Comparison of ENCODE assay signal across 11 cellular contexts in genomic region chr13:113123226-113124150, GRCh38. TPM values are rescaled to one million over a fixed set of nuclear protein-coding genes. Genes with fewer than 3 reads are reported as not detected.
DNase-seq lines count a peak whose midpoint lies in the region; ATAC-seq, FAIRE-seq and TF ChIP-seq lines count a peak whose summit lies in the region.
"Had no signal": no experiment of that assay in that cellular context is flagged by ENCODE, and none has a peak within 500 bp of the region (broad histone marks: within the 10 kb centered on the region; RNA-seq: fewer than 3 reads in every experiment).

No MANE protein-coding gene starts in this region.

- no peaks in the 10 kb centered on the region for H3K36me3 ChIP-seq in A673 (ENCODE audit: insufficient read depth, low read length, poor library complexity, severe bottlenecking)
- no peaks in the 10 kb centered on the region for H3K36me3 ChIP-seq in GM23338 (ENCODE audit: insufficient read depth)
- no peaks in the 10 kb centered on the region for H3K36me3 ChIP-seq in GM12878 (ENCODE audit: control insufficient read depth in 2 of 2, insufficient read depth in 2 of 2, low read length in 1 of 2)
- peaks cover 0 to 3% of the 10 kb centered on the region in 2 experiments for H3K36me3 ChIP-seq in mesenchymal stem cell (ENCODE audit: control insufficient read depth in 1 of 2, insufficient read depth in 2 of 2, low read depth in 1 of 2, low read length in 2 of 2)
- H3K36me3 ChIP-seq: neutrophil had no signal

- H2BK120ac ChIP-seq in mesenchymal stem cell (ENCODE audit: low read depth, low read length) = no peak overlapping the region

- peak; percentile 46 for TF ChIP-seq CTCF in A673 (conservative IDR thresholded peaks at IDR 0.05; ENCODE audit: low read depth, low read length)
- TF ChIP-seq CTCF in GM23338 (conservative IDR thresholded peaks at IDR 0.05; ENCODE audit: low read depth in 2 of 2) = peak; percentile 47 to 79
- 0 out of 6 replicates have a peak, but pooled peaks of 2 of the 3 experiments have one; percentile 8 to 13 for TF ChIP-seq CTCF in GM12878 (IDR thresholded peaks at IDR 0.05 in 2 of 3, conservative IDR thresholded peaks at IDR 0.05 in 1 of 3; ENCODE audit: control insufficient read depth in 2 of 3, extremely low read depth in 1 of 3, insufficient read depth in 1 of 3, low read depth in 3 of 3, low read length in 3 of 3)

- H3K4ac ChIP-seq in mesenchymal stem cell (ENCODE audit: low read depth in 1 of 2, low read length in 2 of 2) = no peak overlapping the region

- H2AFZ ChIP-seq in GM23338 (peak overlapping the region; percentile 78), GM12878 (ENCODE audit: control insufficient read depth, low read depth, low read length) (no peak overlapping the region), mesenchymal stem cell (ENCODE audit: low read depth, low read length) (no peak overlapping the region)

- H3K27ac Mint-ChIP-seq in GM23338 = no peak overlapping the region
- H3K27ac Mint-ChIP-seq: stimulated activated effector memory CD8-positive, alpha-beta T cell treated with anti-CD3 and anti-CD28 coated beads, Interleukin-12 subunit alpha, Interleukin-12 subunit beta, amount 100 ng/mL, for 72 hours had no signal

- no peak overlapping the region; the same call in 2 of the 3 replicates for H3K4me3 Mint-ChIP-seq in GM23338
- H3K4me3 Mint-ChIP-seq: stimulated activated effector memory CD8-positive, alpha-beta T cell treated with anti-CD3 and anti-CD28 coated beads, Interleukin-12 subunit alpha, Interleukin-12 subunit beta, amount 100 ng/mL, for 72 hours had no signal

- SMC1A ChIA-PET in GM12878 (lab: Charles Lee; ENCODE audit: uncharacterized antibody, unreplicated experiment) = no interaction called here

- no peak overlapping the region for H3K4me2 ChIP-seq in GM23338
- no peak overlapping the region for H3K4me2 ChIP-seq in GM12878 (ENCODE audit: control insufficient read depth, insufficient read depth)
- peak overlapping the region; percentile 41 for H3K4me2 ChIP-seq in mesenchymal stem cell (ENCODE audit: low read length, poor library complexity, severe bottlenecking)

- H3K4me3 ChIP-seq in A673 (ENCODE audit: low read depth, low read length, poor library complexity, severe bottlenecking) = no peak overlapping the region
- no peak overlapping the region for H3K4me3 ChIP-seq in GM23338
- no peak overlapping the region for H3K4me3 ChIP-seq in GM12878
- H3K4me3 ChIP-seq in mesenchymal stem cell (ENCODE audit: insufficient read depth in 1 of 2, low read depth in 1 of 2, low read length in 2 of 2) = peak overlapping the region in 1 of 2 experiments; percentile 66

- BruUV-seq in A673 (replicated peaks; lab: Mats Ljungman, UMichigan) (no TSS peak), GM12878 (replicated peaks; lab: Mats Ljungman, UMichigan) (no TSS peak)

- TF ChIP-seq EP300 in GM12878 (IDR thresholded peaks at IDR 0.05; ENCODE audit: borderline replicate concordance in 1 of 2, control insufficient read depth in 1 of 2, low read depth in 2 of 2, low read length in 2 of 2) = no peak

- H3F3A ChIP-seq in GM23338 (replicated peaks; ENCODE audit: low read depth) = no peaks in the 10 kb centered on the region

- no peaks in the 10 kb centered on the region for H3K27me3 ChIP-seq in A673 (replicated peaks; ENCODE audit: insufficient read depth, low read depth, low read length, poor library complexity)
- no peaks in the 10 kb centered on the region for H3K27me3 ChIP-seq in GM23338 (ENCODE audit: insufficient read depth)
- no peaks in the 10 kb centered on the region for H3K27me3 ChIP-seq in GM12878 (replicated peaks in 1 of 2; ENCODE audit: control insufficient read depth in 2 of 2, insufficient read depth in 2 of 2, low read length in 1 of 2)
- peaks cover 16 to 36% of the 10 kb centered on the region in 2 experiments for H3K27me3 ChIP-seq in mesenchymal stem cell (ENCODE audit: control insufficient read depth in 1 of 2, insufficient read depth in 1 of 2, low read length in 2 of 2)

- in situ Hi-C loops in GM12878 (cut with MboI) = no loop called here

- H3K23ac ChIP-seq in mesenchymal stem cell (ENCODE audit: low read length in 2 of 2) = no peak overlapping the region

- peaks cover 11% of the 10 kb centered on the region for H3K4me1 Mint-ChIP-seq in GM23338

- H2BK12ac ChIP-seq in mesenchymal stem cell (ENCODE audit: low read length in 2 of 2) = no peak overlapping the region

- TF ChIP-seq POLR2A in GM12878 (IDR thresholded peaks at IDR 0.05; ENCODE audit: low read depth, low read length) = no peak

- POLR2A ChIA-PET in A673 (lab: Charles Lee; ENCODE audit: low non-redundant PET) = no interaction called here
- POLR2A ChIA-PET in GM12878 (lab: Charles Lee) = no interaction called here

- no peak overlapping the region for H3K14ac ChIP-seq in mesenchymal stem cell (ENCODE audit: low read length in 2 of 2)

- RAD21 ChIA-PET in GM12878 (lab: Charles Lee; ENCODE audit: unreplicated experiment) = no interaction called here

- H2BK5ac ChIP-seq in mesenchymal stem cell (ENCODE audit: low read depth, low read length, poor library complexity, severe bottlenecking) = no peak overlapping the region

- no peaks in the 10 kb centered on the region for H3K9me3 ChIP-seq in A673 (ENCODE audit: low read depth, low read length, poor library complexity, severe bottlenecking)
- H3K9me3 ChIP-seq in GM12878 (replicated peaks; ENCODE audit: control insufficient read depth, insufficient read depth, low read length) = no peaks in the 10 kb centered on the region
- no peaks in the 10 kb centered on the region for H3K9me3 ChIP-seq in mesenchymal stem cell (ENCODE audit: control insufficient read depth, low read length)
- H3K9me3 ChIP-seq: neutrophil had no signal

- no peaks in the 10 kb centered on the region for H3K9me3 Mint-ChIP-seq in GM23338
- H3K9me3 Mint-ChIP-seq: stimulated activated effector memory CD8-positive, alpha-beta T cell treated with anti-CD3 and anti-CD28 coated beads, Interleukin-12 subunit alpha, Interleukin-12 subunit beta, amount 100 ng/mL, for 72 hours had no signal

- no peak overlapping the region for H2AK5ac ChIP-seq in mesenchymal stem cell (ENCODE audit: low read length, severe bottlenecking)

- H3K9me2 ChIP-seq in GM23338 (ENCODE audit: insufficient read depth) = no peaks in the 10 kb centered on the region

- no peaks in the 10 kb centered on the region; the same call in 2 of the 3 replicates for H3K36me3 Mint-ChIP-seq in GM23338 (ENCODE audit: low read depth)
- H3K36me3 Mint-ChIP-seq: stimulated activated effector memory CD8-positive, alpha-beta T cell treated with anti-CD3 and anti-CD28 coated beads, Interleukin-12 subunit alpha, Interleukin-12 subunit beta, amount 100 ng/mL, for 72 hours had no signal

- DNase-seq in A673 (ENCODE audit: low spot score) = no peak
- DNase-seq in GM23338 (ENCODE audit: low spot score) = peak; percentile 50
- DNase-seq in GM12878 (ENCODE audit: low read depth, low spot score) = no peak
- DNase-seq in mesenchymal stem cell = no peak
- DNase-seq in NCI-H2081 treated with DMSO at 0.1 percent for 48 hours (lab: John Stamatoyannopoulos, UW) = no peak
- DNase-seq in AML-193 (lab: John Stamatoyannopoulos, UW) = no peak
- no peak for DNase-seq in NCI-H2107 (lab: John Stamatoyannopoulos, UW)

- FAIRE-seq in GM12878 (lab: Jason Lieb, UNC) = no peak

- H3K27ac ChIP-seq in A673 (ENCODE audit: low read depth, low read length, poor library complexity, severe bottlenecking) = no peak overlapping the region
- H3K27ac ChIP-seq in GM23338 (ENCODE audit: low read depth) = no peak overlapping the region
- no peak overlapping the region for H3K27ac ChIP-seq in GM12878 (ENCODE audit: control insufficient read depth, insufficient read depth)
- no peak overlapping the region for H3K27ac ChIP-seq in mesenchymal stem cell (ENCODE audit: low read length, poor library complexity, severe bottlenecking)
- H3K27ac ChIP-seq: neutrophil had no signal

- CTCF ChIA-PET in A673 (lab: Charles Lee) (no interaction called here), GM12878 (lab: Yijun Ruan, JAX) (no interaction called here)

- H3K4me1 ChIP-seq in A673 (ENCODE audit: insufficient read depth, low read length, poor library complexity, severe bottlenecking) = no peaks in the 10 kb centered on the region
- H3K4me1 ChIP-seq in GM23338 (ENCODE audit: insufficient read depth) = no peaks in the 10 kb centered on the region
- H3K4me1 ChIP-seq in GM12878 (ENCODE audit: control insufficient read depth, insufficient read depth, low read length) = no peaks in the 10 kb centered on the region
- peaks cover 9% of the 10 kb centered on the region for H3K4me1 ChIP-seq in mesenchymal stem cell (ENCODE audit: control insufficient read depth, insufficient read depth, low read depth, low read length)

- H2BK15ac ChIP-seq in mesenchymal stem cell (ENCODE audit: low read depth, poor library complexity, severe bottlenecking) = no peak overlapping the region

- H4K91ac ChIP-seq in mesenchymal stem cell (ENCODE audit: low read length) = no peak overlapping the region

- no peak overlapping the region for H3K9ac ChIP-seq in GM12878 (ENCODE audit: control insufficient read depth, insufficient read depth, low read length)
- peak overlapping the region; percentile 60 for H3K9ac ChIP-seq in mesenchymal stem cell (ENCODE audit: low read length)

- peaks cover 12% of the 10 kb centered on the region for H3K27me3 Mint-ChIP-seq in GM23338 (ENCODE audit: insufficient read depth, low read depth, poor library complexity)

- no peak overlapping the region for H4K8ac ChIP-seq in mesenchymal stem cell (ENCODE audit: low read length)

- WGBS in GM12878 (ENCODE audit: insufficient coverage, insufficient replicate concordance, low lambda C conversion rate, missing lambda C conversion rate) = 29% methylated on average over 25 of the region's 26 CpGs
- WGBS in mesenchymal stem cell = 91% methylated on average over 26 of the region's 26 CpGs

- H3K79me1 ChIP-seq in mesenchymal stem cell (replicated peaks; ENCODE audit: low read length, poor library complexity, severe bottlenecking) = no peaks in the 10 kb centered on the region

- peak; percentile 63 for ATAC-seq in GM23338
- no peak; the same call in 2 of the 3 replicates for ATAC-seq in GM12878
- ATAC-seq in GM18873 (IDR thresholded peaks at IDR 0.05; ENCODE audit: low FRiP score, unreplicated experiment) = no peak
- ATAC-seq: stimulated activated effector memory CD8-positive, alpha-beta T cell treated with anti-CD3 and anti-CD28 coated beads, Interleukin-12 subunit alpha, Interleukin-12 subunit beta, amount 100 ng/mL, for 72 hours had no signal

- H4K20me1 ChIP-seq in GM23338 (replicated peaks; ENCODE audit: insufficient read depth) (no peaks in the 10 kb centered on the region), GM12878 (ENCODE audit: control insufficient read depth, insufficient read depth) (no peaks in the 10 kb centered on the region)

- intact Hi-C loops in A673 (cut with micrococcal nuclease; ENCODE audit: unreplicated experiment) = no loop called here
- intact Hi-C loops in GM12878 (cut with micrococcal nuclease; ENCODE audit: unreplicated experiment) = loop anchor here (10.0 kb wide), 1 partner anchor 179 kb away; no protein-coding TSS in a partner anchor

- H3K79me2 ChIP-seq in GM23338 (replicated peaks; ENCODE audit: insufficient read depth) = no peaks in the 10 kb centered on the region
- H3K79me2 ChIP-seq in GM12878 (ENCODE audit: control insufficient read depth, insufficient read depth, low read length) = no peaks in the 10 kb centered on the region

- H3K18ac ChIP-seq in mesenchymal stem cell (ENCODE audit: low read depth in 1 of 2, low read length in 2 of 2) = no peak overlapping the region

- TF ChIP-seq RAD21 in GM12878 (IDR thresholded peaks at IDR 0.05; ENCODE audit: insufficient read depth, low read depth, low read length) = no peak

RNA-seq across cellular contexts. Expression of gene F10, which starts 0.9 kb away (rescaled TPM):
- not detected in 2 replicates for total RNA-seq in A673 (2021)
- 0.76 and 1.0 TPM in 2 replicates for total RNA-seq in GM23338 (2014; rRNA removed; shearing (Covaris generic))
- 1.6 and 1.7 TPM in 2 replicates for polyA plus RNA-seq in GM23338 (2016; fragmentation: Nextera tagmentation; extraction: Ambion mirVana)
- total RNA-seq in GM12878 (2013; cell fraction: nucleolus; rRNA removed) = not detected in 2 replicates
- not detected in 2 replicates for total RNA-seq in GM12878 (2014; rRNA removed)
- not detected in 2 replicates for total RNA-seq in GM12878 (2014; rRNA removed; fragmentation: Illumina TruSeq; extraction: Trizol)
- total RNA-seq in GM12878 (2021) = not detected in 2 replicates
- polyA plus RNA-seq in GM12878 (2011; ENCODE audit: low read depth) = not detected
- polyA plus RNA-seq in GM12878 (2011; rRNA removed) = not detected in 2 replicates
- polyA plus RNA-seq in GM12878 (2011; cell fraction: cytosol; rRNA removed) = not detected in 2 replicates
- polyA plus RNA-seq in GM12878 (2011; cell fraction: nucleus; rRNA removed) = not detected in 2 replicates
- 0.14 TPM in 1 of 2 replicates, not detected in the other for polyA plus RNA-seq in GM12878 (2012)
- polyA plus RNA-seq in GM12878 (2014; fragmentation: Illumina TruSeq; extraction: Trizol) = not detected in 2 replicates
- polyA plus RNA-seq in GM12878 (2014; fragmentation: Nextera tagmentation; extraction: Ambion mirVana) = not detected
- not detected in 2 replicates for polyA plus RNA-seq in GM12878 (2014; rRNA removed)
- not detected for polyA plus RNA-seq in GM12878 (2016; fragmentation: Nextera tagmentation; extraction: Ambion mirVana)
- polyA minus RNA-seq in GM12878 (2011; rRNA and poly(A)+ RNA removed) = not detected in 2 replicates
- not detected in 2 replicates for polyA minus RNA-seq in GM12878 (2011; cell fraction: cytosol; rRNA and poly(A)+ RNA removed)
- not detected in 2 replicates for polyA minus RNA-seq in GM12878 (2011; cell fraction: nucleus; rRNA and poly(A)+ RNA removed)
- 1.4 TPM for polyA plus RNA-seq in mesenchymal stem cell (2013, experiment 1 of 2)
- polyA plus RNA-seq in mesenchymal stem cell (2013, experiment 2 of 2) = 1.3 TPM
- total RNA-seq: activated CD8-positive, alpha-beta memory T cell treated with anti-CD3 and anti-CD28 coated beads for 36 hours had no signal

RNA-seq across cellular contexts. Expression of gene F7, which starts 17.9 kb away (rescaled TPM):
- total RNA-seq in A673 (2021) (not detected in 2 replicates), GM12878 (2014; rRNA removed) (not detected in 2 replicates), GM12878 (2014; rRNA removed; fragmentation: Illumina TruSeq; extraction: Trizol) (not detected in 2 replicates), GM12878 (2021) (not detected in 2 replicates)
- total RNA-seq in GM23338 (2014; rRNA removed; shearing (Covaris generic)) = 0.16 and 0.24 TPM in 2 replicates
- polyA plus RNA-seq in GM23338 (2016; fragmentation: Nextera tagmentation; extraction: Ambion mirVana) (0.16 and 0.21 TPM in 2 replicates), GM12878 (2011; rRNA removed) (not detected in 2 replicates), GM12878 (2014; fragmentation: Illumina TruSeq; extraction: Trizol) (not detected in 2 replicates), GM12878 (2014; fragmentation: Nextera tagmentation; extraction: Ambion mirVana) (not detected), GM12878 (2014; rRNA removed) (not detected in 2 replicates), GM12878 (2016; fragmentation: Nextera tagmentation; extraction: Ambion mirVana) (not detected)
- not detected in 2 replicates for total RNA-seq in GM12878 (2013; cell fraction: nucleolus; rRNA removed)
- polyA plus RNA-seq in GM12878 (2011; ENCODE audit: low read depth) = not detected
- polyA plus RNA-seq in GM12878 (2011; cell fraction: cytosol; rRNA removed) = not detected in 2 replicates
- not detected in 2 replicates for polyA plus RNA-seq in GM12878 (2011; cell fraction: nucleus; rRNA removed)
- not detected in 2 replicates for polyA plus RNA-seq in GM12878 (2012)
- polyA minus RNA-seq in GM12878 (2011; rRNA and poly(A)+ RNA removed) = not detected in 2 replicates
- not detected in 2 replicates for polyA minus RNA-seq in GM12878 (2011; cell fraction: cytosol; rRNA and poly(A)+ RNA removed)
- polyA minus RNA-seq in GM12878 (2011; cell fraction: nucleus; rRNA and poly(A)+ RNA removed) = not detected in 2 replicates
- polyA plus RNA-seq in mesenchymal stem cell (2013, experiment 1 of 2) = not detected
- polyA plus RNA-seq in mesenchymal stem cell (2013, experiment 2 of 2) = not detected

RNA-seq across cellular contexts. Expression of gene PROZ, which starts 35.0 kb away (rescaled TPM):
- total RNA-seq in A673 (2021) (not detected in 2 replicates), GM12878 (2014; rRNA removed) (not detected in 2 replicates), GM12878 (2014; rRNA removed; fragmentation: Illumina TruSeq; extraction: Trizol) (not detected in 2 replicates), GM12878 (2021) (not detected in 2 replicates)
- not detected in 2 replicates for total RNA-seq in GM23338 (2014; rRNA removed; shearing (Covaris generic))
- polyA plus RNA-seq in GM23338 (2016; fragmentation: Nextera tagmentation; extraction: Ambion mirVana) (0.21 and 0.53 TPM in 2 replicates), GM12878 (2011; rRNA removed) (not detected in 2 replicates), GM12878 (2014; fragmentation: Illumina TruSeq; extraction: Trizol) (0.07 TPM in 1 of 2 replicates, not detected in the other), GM12878 (2014; fragmentation: Nextera tagmentation; extraction: Ambion mirVana) (not detected), GM12878 (2014; rRNA removed) (not detected in 2 replicates), GM12878 (2016; fragmentation: Nextera tagmentation; extraction: Ambion mirVana) (under 1 TPM; 0.21 to 0.24 TPM)
- not detected in 2 replicates for total RNA-seq in GM12878 (2013; cell fraction: nucleolus; rRNA removed)
- not detected for polyA plus RNA-seq in GM12878 (2011; ENCODE audit: low read depth)
- polyA plus RNA-seq in GM12878 (2011; cell fraction: cytosol; rRNA removed) = not detected in 2 replicates
- polyA plus RNA-seq in GM12878 (2011; cell fraction: nucleus; rRNA removed) = not detected in 2 replicates
- polyA plus RNA-seq in GM12878 (2012) = 0.09 and 0.14 TPM in 2 replicates
- not detected in 2 replicates for polyA minus RNA-seq in GM12878 (2011; rRNA and poly(A)+ RNA removed)
- not detected in 2 replicates for polyA minus RNA-seq in GM12878 (2011; cell fraction: cytosol; rRNA and poly(A)+ RNA removed)
- polyA minus RNA-seq in GM12878 (2011; cell fraction: nucleus; rRNA and poly(A)+ RNA removed) = not detected in 2 replicates
- polyA plus RNA-seq in mesenchymal stem cell (2013, experiment 1 of 2) = not detected
- polyA plus RNA-seq in mesenchymal stem cell (2013, experiment 2 of 2) = not detected
- total RNA-seq: activated CD8-positive, alpha-beta memory T cell treated with anti-CD3 and anti-CD28 coated beads for 36 hours had no signal

Comparison
In these comparisons a context has a peak if more than half of its experiments do, and no peak if none do; other contexts are left out.
1. CTCF ChIP-seq: peak in every context shown above with its lines; median percentile 63 in GM23338; 46 in A673; 10 in GM12878.